Comparison of ENCODE assay signal across 11 cellular contexts in the genomic region with DNA sequence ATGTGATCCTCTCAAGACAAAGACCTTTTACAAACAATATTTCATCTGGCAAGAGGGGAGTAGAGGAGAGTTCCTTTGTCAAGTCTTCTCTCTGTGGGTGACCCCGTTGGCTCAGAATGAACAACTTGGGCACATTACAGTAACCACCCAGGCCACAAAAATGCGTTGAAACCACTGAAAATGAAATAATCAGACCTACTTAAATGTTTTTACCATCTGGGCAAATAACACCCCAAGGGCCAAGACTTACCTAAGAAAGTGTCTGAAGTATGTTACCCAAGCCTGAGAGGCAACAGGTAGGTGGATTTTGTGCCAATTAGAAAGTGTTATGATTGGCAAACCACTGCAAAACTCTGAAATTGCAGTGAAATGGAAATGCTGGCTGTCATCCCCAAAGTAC. TPM values are rescaled to one million over a fixed set of nuclear protein-coding genes. Genes with fewer than 3 reads are reported as not detected.
A peak's percentile ranks its signal among the peaks of the same experiment; 100 is the strongest.
DNase-seq lines count a peak whose midpoint lies in the region; ATAC-seq and TF ChIP-seq lines count a peak whose summit lies in the region.
"Had no signal": no experiment of that assay in that cellular context is flagged by ENCODE, and none has a peak within 500 bp of the region (broad histone marks: within the 10 kb centered on the region; RNA-seq: fewer than 3 reads in every experiment).

No MANE protein-coding gene starts in this region.

- H3K4me1 ChIP-seq in HAP-1, result no peaks in the 10 kb centered on the region

- no peaks in the 10 kb centered on the region for H3K9me3 ChIP-seq in HAP-1

- TF ChIP-seq CTCF in chondrocyte (IDR thresholded peaks at IDR 0.05), result no peak

- peak overlapping the region; percentile 84 for H3K4me3 Mint-ChIP-seq in activated CD4-positive, alpha-beta T cell treated with anti-CD3 and anti-CD28 coated beads for 36 hours
- H3K4me3 Mint-ChIP-seq in T-cell (peak overlapping the region; percentile 86 to 97 (median 97)), chondrocyte (ENCODE audit: unreplicated experiment) (no peak overlapping the region)
- H3K4me3 Mint-ChIP-seq: mesothelial cell of epicardium had no signal

- intact Hi-C loops in activated CD4-positive, alpha-beta T cell treated with anti-CD3 and anti-CD28 coated beads for 36 hours (cut with DNase I, micrococcal nuclease), result loop anchor here (2.0 to 10.0 kb wide), 6 partner anchors 29 to 801 kb away; a partner anchor contains a TSS

- H3K36me3 Mint-ChIP-seq in activated CD4-positive, alpha-beta T cell treated with anti-CD3 and anti-CD28 coated beads for 36 hours (ENCODE audit: low read depth), result peaks cover 6% of the 10 kb centered on the region
- H3K36me3 Mint-ChIP-seq in T-cell (peaks cover 34% of the 10 kb centered on the region), chondrocyte (ENCODE audit: low read depth) (peaks cover 63% of the 10 kb centered on the region)

- H3K36me3 ChIP-seq in HAP-1 (replicated peaks), result no peaks in the 10 kb centered on the region

- peak; percentile 66 for DNase-seq in activated CD4-positive, alpha-beta T cell treated with anti-CD3 and anti-CD28 coated beads for 36 hours
- no peak for DNase-seq in activated CD4-positive, alpha-beta T cell treated with anti-CD3 and anti-CD28 coated beads for 4 hours
- DNase-seq in T-cell, result peak in 7 of 34 experiments; percentile 16 to 68 (median 28)
- DNase-seq in chondrocyte (ENCODE audit: low spot score), result no peak
- DNase-seq in stimulated activated naive CD8-positive, alpha-beta T cell treated with anti-CD3 and anti-CD28 coated beads, Interleukin-15, Interleukin-2, amounts not matched to agents 100 U/mL and 50 U/mL, for 24 hours, result no peak
- no peak for DNase-seq in NCI-H2171 treated with DMSO at 0.1 percent for 48 hours (lab: John Stamatoyannopoulos, UW)
- DNase-seq in NCI-H82 treated with DMSO at 0.1 percent for 48 hours (lab: John Stamatoyannopoulos, UW; ENCODE audit: unreplicated experiment), result no peak
- DNase-seq in HAP-1 (ENCODE audit: low spot score in 2 of 2), result no peak
- DNase-seq: 8988T, heart right ventricle had no signal

- no peaks in the 10 kb centered on the region for H3K27me3 Mint-ChIP-seq in activated CD4-positive, alpha-beta T cell treated with anti-CD3 and anti-CD28 coated beads for 36 hours
- H3K27me3 Mint-ChIP-seq in T-cell, result no peaks in the 10 kb centered on the region
- no peaks in the 10 kb centered on the region for H3K27me3 Mint-ChIP-seq in chondrocyte (ENCODE audit: low read depth)

- CTCF ChIA-PET in activated CD4-positive, alpha-beta T cell treated with anti-CD3 and anti-CD28 coated beads for 36 hours (lab: Charles Lee), result interaction anchor here (1.4 kb wide), 2 partner anchors 23 to 30 kb away, joined by 3 to 5 read pairs; no protein-coding TSS in a partner anchor
- CTCF ChIA-PET in T-cell (lab: Charles Lee), result no interaction called here

- peak; percentile 20 for ATAC-seq in activated CD4-positive, alpha-beta T cell treated with anti-CD3 and anti-CD28 coated beads for 36 hours
- ATAC-seq in T-cell (replicated peaks in 1 of 4), result no peak
- ATAC-seq in stimulated activated naive CD8-positive, alpha-beta T cell treated with anti-CD3 and anti-CD28 coated beads, Interleukin-15, Interleukin-2, amounts not matched to agents 100 U/mL and 50 U/mL, for 24 hours, result peak; percentile 67
- ATAC-seq: heart right ventricle had no signal

- POLR2A ChIA-PET in activated CD4-positive, alpha-beta T cell treated with anti-CD3 and anti-CD28 coated beads for 36 hours (lab: Charles Lee), result no interaction called here
- POLR2A ChIA-PET in T-cell (lab: Charles Lee), result no interaction called here

- H3K4me1 Mint-ChIP-seq in activated CD4-positive, alpha-beta T cell treated with anti-CD3 and anti-CD28 coated beads for 36 hours, result peaks cover 91% of the 10 kb centered on the region
- peaks cover 85 to 87% (median 87%) of the 10 kb centered on the region in 3 donors for H3K4me1 Mint-ChIP-seq in T-cell
- peaks cover 54% of the 10 kb centered on the region for H3K4me1 Mint-ChIP-seq in chondrocyte (ENCODE audit: low read depth)

- no peak overlapping the region for H3K4me3 ChIP-seq in HAP-1

- in situ Hi-C loops in HAP-1 (cut with MboI; ENCODE audit: low sequenced_read_pairs), result no loop called here

- H3K27me3 ChIP-seq in HAP-1 (ENCODE audit: low read depth), result no peaks in the 10 kb centered on the region

- H3K9me3 Mint-ChIP-seq in activated CD4-positive, alpha-beta T cell treated with anti-CD3 and anti-CD28 coated beads for 36 hours (ENCODE audit: low read depth), result no peaks in the 10 kb centered on the region
- H3K9me3 Mint-ChIP-seq in T-cell (no peaks in the 10 kb centered on the region), chondrocyte (ENCODE audit: low read depth) (no peaks in the 10 kb centered on the region)
- H3K9me3 Mint-ChIP-seq: mesothelial cell of epicardium had no signal

- H3K27ac Mint-ChIP-seq in activated CD4-positive, alpha-beta T cell treated with anti-CD3 and anti-CD28 coated beads for 36 hours, result peak overlapping the region; percentile 97
- H3K27ac Mint-ChIP-seq in T-cell, result peak overlapping the region; percentile 100
- peak overlapping the region; percentile 69 for H3K27ac Mint-ChIP-seq in chondrocyte (ENCODE audit: unreplicated experiment)
- H3K27ac Mint-ChIP-seq: mesothelial cell of epicardium had no signal

RNA-seq across cellular contexts. Expression of a gene that starts 1.3 kb away (rescaled TPM):
- 10 to 100 TPM; 48.8 to 49.3 TPM for total RNA-seq in activated CD4-positive, alpha-beta T cell treated with anti-CD3 and anti-CD28 coated beads for 36 hours
- total RNA-seq in T-cell (100 to 1,000 TPM; 203 to 274 (median 243) TPM), chondrocyte (9.1 to 14.4 TPM (median 11.2 TPM) in 3 replicates)

Comparison
In these comparisons a context has a peak if more than half of its experiments do, and no peak if none do; other contexts are left out.
1. ATAC-seq: peak in activated CD4-positive, alpha-beta T cell treated with anti-CD3 and anti-CD28 coated beads for 36 hours (single experiment) and stimulated activated naive CD8-positive, alpha-beta T cell treated with anti-CD3 and anti-CD28 coated beads, Interleukin-15, Interleukin-2, amounts not matched to agents 100 U/mL and 50 U/mL, for 24 hours (single experiment); none in T-cell (0 of 4).
2. RNA of a gene that starts 1.3 kb away (total RNA-seq): 203 to 274 TPM in T-cell; 48.8 to 49.3 TPM in activated CD4-positive, alpha-beta T cell treated with anti-CD3 and anti-CD28 coated beads for 36 hours and 9.1 to 14.4 TPM in chondrocyte; every median in the first group is over 4 times any median in the second.
3. Peak in every context shown above with its lines, with median percentiles within 50 percentile points of each other: H3K27ac Mint-ChIP-seq.